ENCODE assay signal across 26 cellular contexts in the genomic region with DNA sequence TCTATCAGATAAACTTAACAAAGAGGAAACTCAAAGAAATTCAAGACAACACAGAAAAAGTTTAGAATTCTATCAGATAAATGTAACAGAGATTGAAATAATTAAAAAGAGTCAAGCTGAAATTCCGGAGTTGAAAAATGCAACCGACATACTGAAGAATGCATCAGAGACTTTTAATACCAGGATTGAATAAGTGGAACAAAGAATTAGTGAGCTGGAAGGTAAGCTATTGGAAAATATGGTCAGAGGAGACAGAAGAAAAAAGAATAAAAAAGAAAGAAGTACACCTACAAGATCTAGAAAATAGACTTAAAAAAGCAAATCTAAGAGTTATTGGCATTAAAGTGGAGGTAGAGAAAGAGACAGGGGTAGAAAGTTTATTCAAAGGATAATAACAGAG.
"Had no signal": no experiment of that assay in that cellular context is flagged by ENCODE, and none has a peak within 500 bp of the region (broad histone marks: within the 10 kb centered on the region; RNA-seq: fewer than 3 reads in every experiment).

No MANE protein-coding gene starts in this region.

- H3K4me1 ChIP-seq: SJSA1 had no signal

- H3K9me3 ChIP-seq: ascending aorta, Peyer's patch, SJSA1 had no signal

- H3K4me1 Mint-ChIP-seq: activated CD4-positive, alpha-beta T cell treated with anti-CD3 and anti-CD28 coated beads, Interleukin-2, amount 10 ng/mL, durations not matched to agents 24 days and 14 days; activated CD8-positive, alpha-beta memory T cell treated with anti-CD3 and anti-CD28 coated beads, Interleukin-2, amount 10 ng/mL, durations not matched to agents 7 days and 5 days; activated naive CD8-positive, alpha-beta T cell treated with anti-CD3 and anti-CD28 coated beads, Interleukin-2, amount 50 U/mL, for 24 hours; T-helper 17 cell had no signal

- H3K4me3 Mint-ChIP-seq: activated B cell treated with CpG ODN at 0.5 μM for 24 hours; activated CD4-positive, alpha-beta T cell treated with anti-CD3 and anti-CD28 coated beads, Interleukin-2, amount 10 ng/mL, durations not matched to agents 24 days and 14 days; activated CD8-positive, alpha-beta memory T cell treated with anti-CD3 and anti-CD28 coated beads, Interleukin-2, amount 10 ng/mL, durations not matched to agents 7 days and 5 days; activated naive CD8-positive, alpha-beta T cell treated with anti-CD3 and anti-CD28 coated beads, Interleukin-2, amount 50 U/mL, for 24 hours; activated T-cell treated with anti-CD3 and anti-CD28 coated beads, Interleukin-2, amount 50 U/mL, for 4 hours; brain; T-helper 17 cell had no signal

- H3K27ac ChIP-seq: Peyer's patch, RWPE1, SJSA1 had no signal

- H3K27me3 ChIP-seq: ascending aorta, Peyer's patch, SJSA1 had no signal

- ATAC-seq: activated CD8-positive, alpha-beta memory T cell treated with anti-CD3 and anti-CD28 coated beads, Interleukin-2, amount 10 ng/mL, durations not matched to agents 7 days and 5 days; activated naive CD4-positive, alpha-beta T cell treated with anti-CD3 and anti-CD28 coated beads, Interleukin-2, amount 50 U/mL, for 72 hours; activated naive CD8-positive, alpha-beta T cell treated with anti-CD3 and anti-CD28 coated beads, Interleukin-2, amount 50 U/mL, for 24 hours; activated T-cell treated with anti-CD3 and anti-CD28 coated beads, Interleukin-2, amount 50 U/mL, for 4 hours; T-helper 17 cell had no signal

- H3K36me3 ChIP-seq: ascending aorta, Peyer's patch, SJSA1 had no signal

- H3K4me3 ChIP-seq: ascending aorta, Peyer's patch, SJSA1 had no signal

- H3K27me3 Mint-ChIP-seq: activated B cell treated with CpG ODN at 0.5 μM for 24 hours; activated CD4-positive, alpha-beta T cell treated with anti-CD3 and anti-CD28 coated beads, Interleukin-2, amount 10 ng/mL, durations not matched to agents 24 days and 14 days; activated CD8-positive, alpha-beta memory T cell treated with anti-CD3 and anti-CD28 coated beads, Interleukin-2, amount 10 ng/mL, durations not matched to agents 7 days and 5 days; activated naive CD8-positive, alpha-beta T cell treated with anti-CD3 and anti-CD28 coated beads, Interleukin-2, amount 50 U/mL, for 24 hours; brain; T-helper 17 cell had no signal

- H3K27ac Mint-ChIP-seq: activated B cell treated with CpG ODN at 0.5 μM for 24 hours; activated CD4-positive, alpha-beta T cell treated with anti-CD3 and anti-CD28 coated beads, Interleukin-2, amount 10 ng/mL, durations not matched to agents 24 days and 14 days; activated CD8-positive, alpha-beta memory T cell treated with anti-CD3 and anti-CD28 coated beads, Interleukin-2, amount 10 ng/mL, durations not matched to agents 7 days and 5 days; activated naive CD4-positive, alpha-beta T cell treated with anti-CD3 and anti-CD28 coated beads, Interleukin-2, amount 50 U/mL, for 72 hours; activated naive CD8-positive, alpha-beta T cell treated with anti-CD3 and anti-CD28 coated beads, Interleukin-2, amount 50 U/mL, for 24 hours; brain; T-helper 17 cell had no signal

- DNase-seq: activated B cell treated with CpG ODN at 0.5 μM for 24 hours; activated CD4-positive, alpha-beta T cell treated with anti-CD3 and anti-CD28 coated beads for 1 hour; activated CD4-positive, alpha-beta T cell treated with anti-CD3 and anti-CD28 coated beads, Interleukin-2, amount 10 ng/mL, durations not matched to agents 24 days and 14 days; activated CD4-positive, alpha-beta T cell treated with anti-CD3 and anti-CD28 coated beads, Interleukin-2, amount 50 U/mL, for 48 hours; activated CD8-positive, alpha-beta memory T cell treated with anti-CD3 and anti-CD28 coated beads, Interleukin-2, amount 10 ng/mL, durations not matched to agents 7 days and 5 days; activated effector memory CD4-positive, alpha-beta T cell treated with anti-CD3 and anti-CD28 coated beads, Interleukin-2, amount 50 U/mL, for 16 hours; activated naive CD4-positive, alpha-beta T cell treated with Interleukin-2 at 50 U/mL for 16 hours; activated naive CD8-positive, alpha-beta T cell treated with anti-CD3 and anti-CD28 coated beads, Interleukin-2, amount 50 U/mL, for 24 hours; activated T-cell treated with anti-CD3 and anti-CD28 coated beads, Interleukin-2, amount 50 U/mL, for 4 hours; amniotic stem cell; MM.1S; NCI-H1105; NCI-H1436 treated with DMSO at 0.1 percent for 48 hours; NCI-H187 treated with DMSO at 0.1 percent for 48 hours; NCI-H2081 treated with DMSO at 0.1 percent for 48 hours; NCI-H2227 treated with DMSO at 0.1 percent for 48 hours; NCI-H526; Peyer's patch; SHP77; T-helper 17 cell; T-helper 9 cell had no signal
